Comparison of ENCODE assay signal across 25 cellular contexts in genomic region chr7:32150039-32150438, GRCh38.
DNase-seq lines count a peak whose midpoint lies in the region; ATAC-seq, FAIRE-seq and TF ChIP-seq lines count a peak whose summit lies in the region.
"Had no signal": no experiment of that assay in that cellular context is flagged by ENCODE, and none has a peak within 500 bp of the region (broad histone marks: within the 10 kb centered on the region; RNA-seq: fewer than 3 reads in every experiment).

No MANE protein-coding gene starts in this region.

- H4K8ac ChIP-seq in mesenchymal stem cell (ENCODE audit: low read length), result no peak overlapping the region

- FAIRE-seq in HTR-8/SVneo (lab: Jason Lieb, UNC), result no peak
- FAIRE-seq: A549, GM12878, GM19239, H1 had no signal

- TF ChIP-seq CTCF in right atrium auricular region (IDR thresholded peaks at IDR 0.05), result no peak
- no peak for TF ChIP-seq CTCF in heart left ventricle (IDR thresholded peaks at IDR 0.05)
- no peak for TF ChIP-seq CTCF in left ventricle myocardium inferior (IDR thresholded peaks at IDR 0.05; ENCODE audit: borderline replicate concordance)

- no peaks in the 10 kb centered on the region for H3K79me1 ChIP-seq in mesenchymal stem cell (replicated peaks; ENCODE audit: low read length, poor library complexity, severe bottlenecking)

- TF ChIP-seq POLR2A in heart left ventricle (IDR thresholded peaks at IDR 0.05), result no peak

- H2BK15ac ChIP-seq in mesenchymal stem cell (ENCODE audit: low read depth, poor library complexity, severe bottlenecking), result no peak overlapping the region

- H3K4ac ChIP-seq in mesenchymal stem cell (ENCODE audit: low read depth in 1 of 2, low read length in 2 of 2), result no peak overlapping the region

- H3K36me3 ChIP-seq in right atrium auricular region (no peaks in the 10 kb centered on the region), heart left ventricle (no peaks in the 10 kb centered on the region), left ventricle myocardium inferior (no peaks in the 10 kb centered on the region), mesenchymal stem cell (ENCODE audit: control insufficient read depth in 1 of 2, insufficient read depth in 2 of 2, low read depth in 1 of 2, low read length in 2 of 2) (no peaks in the 10 kb centered on the region)
- H3K36me3 ChIP-seq: BE2C; BLaER1 treated with 17β-estradiol and CSF1 and Interleukin-3, amounts not matched to agents 10 nM and 100 nM had no signal

- H3K14ac ChIP-seq in mesenchymal stem cell (ENCODE audit: low read length in 2 of 2), result no peak overlapping the region

- H3K4me2 ChIP-seq in mesenchymal stem cell (ENCODE audit: low read length, poor library complexity, severe bottlenecking), result no peak overlapping the region
- H3K4me2 ChIP-seq: A549; BLaER1 treated with 17β-estradiol and CSF1 and Interleukin-3, amounts not matched to agents 10 nM and 100 nM had no signal

- H3K9ac ChIP-seq in mesenchymal stem cell (ENCODE audit: low read length), result no peak overlapping the region
- H3K9ac ChIP-seq: BLaER1 treated with 17β-estradiol and CSF1 and Interleukin-3, amounts not matched to agents 10 nM and 100 nM; GM23248 had no signal

- peak overlapping the region in 1 of 2 experiments; percentile 49 for H2BK12ac ChIP-seq in mesenchymal stem cell (ENCODE audit: low read length in 2 of 2)

- H2BK120ac ChIP-seq in mesenchymal stem cell (ENCODE audit: low read depth, low read length), result no peak overlapping the region

- H4K91ac ChIP-seq in mesenchymal stem cell (ENCODE audit: low read length), result no peak overlapping the region

- no peak overlapping the region for H2BK5ac ChIP-seq in mesenchymal stem cell (ENCODE audit: low read depth, low read length, poor library complexity, severe bottlenecking)

- no peak overlapping the region for H2AFZ ChIP-seq in mesenchymal stem cell (ENCODE audit: low read depth, low read length)
- H2AFZ ChIP-seq: GM23248 had no signal

- H3K9me3 ChIP-seq in right atrium auricular region, result no peaks in the 10 kb centered on the region
- H3K9me3 ChIP-seq in heart left ventricle, result peaks cover 0 to 7% (median 0%) of the 10 kb centered on the region in 12 donors
- peaks cover 5% of the 10 kb centered on the region for H3K9me3 ChIP-seq in left ventricle myocardium inferior (replicated peaks)
- H3K9me3 ChIP-seq in mesenchymal stem cell (ENCODE audit: control insufficient read depth, low read length), result peaks cover 6% of the 10 kb centered on the region
- H3K9me3 ChIP-seq: A549, BE2C had no signal

- no peak overlapping the region for H3K23ac ChIP-seq in mesenchymal stem cell (ENCODE audit: low read length in 2 of 2)

- H3K18ac ChIP-seq in mesenchymal stem cell (ENCODE audit: low read depth in 1 of 2, low read length in 2 of 2), result no peak overlapping the region

- WGBS in heart left ventricle, 4 donors, result 30 to 65% (median 46%) methylated on average over 1 to 3 of the region's 3 CpGs
- 91% methylated on average over 3 of the region's 3 CpGs for WGBS in mesenchymal stem cell

- intact Hi-C loops in Right ventricle myocardium inferior (cut with DNase I) (loop anchor here (1.0 to 10.0 kb wide), 3 partner anchors 48 to 165 kb away; partner anchors contain the start of gene PDE1C), heart left ventricle (cut with DNase I) (loop anchor here in 7 of 10 donors (2.0 to 10.0 kb wide), 9 partner anchors 45 to 265 kb away; partner anchors contain the start of gene PDE1C (in 2 of the 7)), left ventricle myocardium inferior (cut with micrococcal nuclease) (no loop called here)

- no peak overlapping the region for H3K4me3 ChIP-seq in right atrium auricular region
- no peak overlapping the region for H3K4me3 ChIP-seq in heart left ventricle
- no peak overlapping the region for H3K4me3 ChIP-seq in left ventricle myocardium inferior
- H3K4me3 ChIP-seq in mesenchymal stem cell (ENCODE audit: insufficient read depth in 1 of 2, low read depth in 1 of 2, low read length in 2 of 2), result no peak overlapping the region
- H3K4me3 ChIP-seq: A549; BLaER1 treated with 17β-estradiol and CSF1 and Interleukin-3, amounts not matched to agents 10 nM and 100 nM; GM12878; GM23248 had no signal

- peak overlapping the region; percentile 37 for H2AK5ac ChIP-seq in mesenchymal stem cell (ENCODE audit: low read length, severe bottlenecking)

- no peaks in the 10 kb centered on the region for H3K27me3 ChIP-seq in right atrium auricular region
- no peaks in the 10 kb centered on the region for H3K27me3 ChIP-seq in heart left ventricle
- no peaks in the 10 kb centered on the region for H3K27me3 ChIP-seq in left ventricle myocardium inferior (ENCODE audit: low read depth)
- H3K27me3 ChIP-seq in mesenchymal stem cell (ENCODE audit: control insufficient read depth in 1 of 2, insufficient read depth in 1 of 2, low read length in 2 of 2), result no peaks in the 10 kb centered on the region
- H3K27me3 ChIP-seq: BE2C; BLaER1 treated with 17β-estradiol and CSF1 and Interleukin-3, amounts not matched to agents 10 nM and 100 nM had no signal

- peak; percentile 74 for DNase-seq in Right ventricle myocardium inferior (ENCODE audit: missing footprints)
- DNase-seq in right atrium auricular region (ENCODE audit: low spot score), result no peak
- peak in 4 of 5 donors; percentile 69 to 87 (median 79) for DNase-seq in heart left ventricle
- peak; percentile 52 for DNase-seq in left ventricle myocardium inferior
- no peak for DNase-seq in mesenchymal stem cell
- no peak for DNase-seq in ureter (ENCODE audit: low spot score)
- DNase-seq in activated effector memory CD4-positive, alpha-beta T cell treated with Interleukin-2 at 50 U/mL for 16 hours, result no peak
- no peak for DNase-seq in HTR-8/SVneo (ENCODE audit: insufficient read length, low spot score)
- DNase-seq: 8988T; ACHN; AML-193; BE2C; Calu3; CD4-positive, alpha-beta T cell; COR-L47; DMS79; EL; GDM1; GM23248 had no signal

- ATAC-seq in Right ventricle myocardium inferior (peak; percentile 92), heart left ventricle (peak; percentile 92 to 96 (median 95))
- ATAC-seq: A549, GM12878, HCT116 had no signal

- H3K4me1 ChIP-seq in right atrium auricular region (peaks cover 0 to 39% of the 10 kb centered on the region in 2 donors), heart left ventricle (peaks cover 0 to 61% (median 20%) of the 10 kb centered on the region in 12 donors), left ventricle myocardium inferior (peaks cover 69% of the 10 kb centered on the region), mesenchymal stem cell (ENCODE audit: control insufficient read depth, insufficient read depth, low read depth, low read length) (peaks cover 5% of the 10 kb centered on the region)
- H3K4me1 ChIP-seq: BE2C; BLaER1 treated with 17β-estradiol and CSF1 and Interleukin-3, amounts not matched to agents 10 nM and 100 nM had no signal

- H3K27ac ChIP-seq in right atrium auricular region (peak overlapping the region in 1 of 2 donors; percentile 61), heart left ventricle (peak overlapping the region in 9 of 12 donors; percentile 14 to 86 (median 61)), left ventricle myocardium inferior (replicated peaks) (peak overlapping the region; percentile 82), mesenchymal stem cell (ENCODE audit: low read length, poor library complexity, severe bottlenecking) (no peak overlapping the region)
- H3K27ac ChIP-seq: A549; BLaER1 treated with 17β-estradiol and CSF1 and Interleukin-3, amounts not matched to agents 10 nM and 100 nM; GM23248 had no signal

Comparison
In these comparisons a context has a peak if more than half of its experiments do, and no peak if none do; other contexts are left out.
1. DNase-seq: peak in Right ventricle myocardium inferior (single experiment), heart left ventricle (4 of 5) and left ventricle myocardium inferior (single experiment); none in right atrium auricular region (single experiment), mesenchymal stem cell (single experiment), ureter (single experiment), activated effector memory CD4-positive, alpha-beta T cell treated with Interleukin-2 at 50 U/mL for 16 hours (single experiment) and HTR-8/SVneo (single experiment).